ENCODE assay signal across 8 cellular contexts in genomic region chr12:29148958-29149690, GRCh38. TPM values are rescaled to one million over a fixed set of nuclear protein-coding genes. Genes with fewer than 3 reads are reported as not detected.
DNase-seq lines count a peak whose midpoint lies in the region; ATAC-seq and TF ChIP-seq lines count a peak whose summit lies in the region.

Gene FAR2, plus strand, starts transcription at chr12:29149278. Its CDS starts 121,172 bp downstream, at chr12:29270450.

- DNase-seq in CD8-positive, alpha-beta memory T cell, result peak; percentile 11 to 68 (median 38)
- DNase-seq in LNCaP clone FGC (ENCODE audit: low read depth) (no peak), chondrocyte (ENCODE audit: low spot score) (no peak), kidney tubule cell (ENCODE audit: low spot score) (peak; percentile 64)
- DNase-seq in activated CD4-positive, CD25-positive, alpha-beta regulatory T cell (lab: John Stamatoyannopoulos, UW), result peak in 3 of 4 experiments; percentile 10 to 18 (median 15)
- peak; percentile 72 for DNase-seq in stimulated activated CD4-positive, alpha-beta T cell treated with anti-CD3 and anti-CD28 coated beads, Interleukin-15, amount 100 ng/mL, for 24 hours

- no peaks in the 10 kb centered on the region for H3K36me3 ChIP-seq in CD8-positive, alpha-beta memory T cell (ENCODE audit: insufficient read depth, low read length)

- peak within 1 kb of the TSS; percentile 21 to 98 (median 84) for H3K27ac Mint-ChIP-seq in CD8-positive, alpha-beta memory T cell
- H3K27ac Mint-ChIP-seq in chondrocyte (ENCODE audit: unreplicated experiment), result peak within 1 kb of the TSS; percentile 92

- CTCF ChIA-PET in CD8-positive, alpha-beta memory T cell (lab: Charles Lee), result no interaction called here

- ATAC-seq in GM19463 (IDR thresholded peaks at IDR 0.05; ENCODE audit: unreplicated experiment) (peak; percentile 64), GM18519 (IDR thresholded peaks at IDR 0.05; ENCODE audit: low FRiP score, unreplicated experiment) (no peak)

- peak within 1 kb of the TSS; percentile 82 for H3K4me3 ChIP-seq in CD8-positive, alpha-beta memory T cell (ENCODE audit: low read length)
- H3K4me3 ChIP-seq in LNCaP clone FGC (ENCODE audit: low read depth, low read length), result peak within 1 kb of the TSS; percentile 53

- peaks cover 12% of the 10 kb centered on the region for H3K4me1 ChIP-seq in CD8-positive, alpha-beta memory T cell (ENCODE audit: insufficient read depth, low read length)

- H3K4me1 Mint-ChIP-seq in CD8-positive, alpha-beta memory T cell, result peaks cover 15 to 28% (median 26%) of the 10 kb centered on the region in 3 donors
- peaks cover 25% of the 10 kb centered on the region for H3K4me1 Mint-ChIP-seq in chondrocyte (ENCODE audit: low read depth)

- TF ChIP-seq CTCF in LNCaP clone FGC (IDR thresholded peaks at IDR 0.05; ENCODE audit: control insufficient read depth, extremely low read depth, insufficient read depth), result no peak
- TF ChIP-seq CTCF in chondrocyte (IDR thresholded peaks at IDR 0.05), result no peak

- H3K4me3 Mint-ChIP-seq in CD8-positive, alpha-beta memory T cell, result peak within 1 kb of the TSS; percentile 86 to 97 (median 95)
- H3K4me3 Mint-ChIP-seq in chondrocyte (ENCODE audit: unreplicated experiment), result peak within 1 kb of the TSS; percentile 96

- H3K9me3 Mint-ChIP-seq in CD8-positive, alpha-beta memory T cell, result no peaks in the 10 kb centered on the region
- H3K9me3 Mint-ChIP-seq in chondrocyte (ENCODE audit: low read depth), result no peaks in the 10 kb centered on the region

- peaks cover 0 to 2% of the 10 kb centered on the region in 2 donors for H3K27me3 Mint-ChIP-seq in CD8-positive, alpha-beta memory T cell
- H3K27me3 Mint-ChIP-seq in chondrocyte (ENCODE audit: low read depth), result no peaks in the 10 kb centered on the region

- no peaks in the 10 kb centered on the region for H3K27me3 ChIP-seq in CD8-positive, alpha-beta memory T cell (ENCODE audit: insufficient read depth, low read length, poor library complexity, severe bottlenecking)

- peak within 1 kb of the TSS; percentile 63 for H3K27ac ChIP-seq in CD8-positive, alpha-beta memory T cell (ENCODE audit: low read depth, low read length)

- H3K36me3 Mint-ChIP-seq in CD8-positive, alpha-beta memory T cell, result peaks cover 0 to 5% (median 0%) of the 10 kb centered on the region in 3 donors
- no peaks in the 10 kb centered on the region for H3K36me3 Mint-ChIP-seq in chondrocyte (ENCODE audit: low read depth)

- POLR2A ChIA-PET in CD8-positive, alpha-beta memory T cell (lab: Charles Lee), result interaction anchor here (0.8 kb wide), 1 partner anchor 21 kb away, joined by 3 read pairs; no protein-coding TSS in a partner anchor

- no peaks in the 10 kb centered on the region for H3K9me3 ChIP-seq in CD8-positive, alpha-beta memory T cell (ENCODE audit: low read length)

RNA-seq across cellular contexts. Expression of gene FAR2, which starts in this region (rescaled TPM):
- total RNA-seq in CD8-positive, alpha-beta memory T cell, result 1 to 10 TPM; 3.7 to 7.0 TPM
- polyA plus RNA-seq in CD8-positive, alpha-beta memory T cell, result 4.0 TPM
- 11.1 to 19.6 TPM (median 19.3 TPM) in 3 replicates for total RNA-seq in chondrocyte

Comparison
In these comparisons a context has a peak if more than half of its experiments do, and no peak if none do; other contexts are left out.
1. DNase-seq: peak in CD8-positive, alpha-beta memory T cell (5 of 5), activated CD4-positive, CD25-positive, alpha-beta regulatory T cell (3 of 4), kidney tubule cell (single experiment) and stimulated activated CD4-positive, alpha-beta T cell treated with anti-CD3 and anti-CD28 coated beads, Interleukin-15, amount 100 ng/mL, for 24 hours (single experiment); none in LNCaP clone FGC (single experiment) and chondrocyte (single experiment).